1 cellular context compared by ENCODE assay signal in genomic region chr2:46477912-46478311, GRCh38.
TF ChIP-seq lines count a peak whose summit lies in the region.

No MANE protein-coding gene starts in this region.

TF ChIP-seq in HepG2, 621 proteins besides CTCF, POLR2A, EP300 and RAD21 (continued from another document):
- no peak for TF ChIP-seq ATF5 (CRISPR knock-in tag; IDR thresholded peaks at IDR 0.05; ENCODE audit: low read depth)
- TF ChIP-seq NFATC3 (CRISPR knock-in tag; IDR thresholded peaks at IDR 0.05), result no peak
- TF ChIP-seq DNMT1 (CRISPR knock-in tag; IDR thresholded peaks at IDR 0.05), result no peak
- TF ChIP-seq HOXA7 (CRISPR knock-in tag; IDR thresholded peaks at IDR 0.05), result no peak
- no peak for TF ChIP-seq GMEB2 (CRISPR knock-in tag; IDR thresholded peaks at IDR 0.05; ENCODE audit: low read depth)
- TF ChIP-seq REPIN1 (CRISPR knock-in tag; IDR thresholded peaks at IDR 0.05; ENCODE audit: borderline replicate concordance, low read depth), result no peak
- TF ChIP-seq ZBTB33 (CRISPR knock-in tag; IDR thresholded peaks at IDR 0.05), result no peak
- TF ChIP-seq U2AF1 (optimal IDR thresholded peaks at IDR 0.05; ENCODE audit: low read depth, low read length), result no peak
- TF ChIP-seq IKZF4 (CRISPR knock-in tag; IDR thresholded peaks at IDR 0.05; ENCODE audit: borderline replicate concordance, low read depth, not compliant biosample characterization), result no peak
- no peak for TF ChIP-seq ZNF337 (CRISPR knock-in tag; IDR thresholded peaks at IDR 0.05; ENCODE audit: borderline replicate concordance, low read depth)
- TF ChIP-seq ZKSCAN1 (IDR thresholded peaks at IDR 0.05; ENCODE audit: low read length), result no peak
- no peak for TF ChIP-seq CEBPG (CRISPR knock-in tag; IDR thresholded peaks at IDR 0.05)
- TF ChIP-seq ATAD3A (CRISPR knock-in tag; IDR thresholded peaks at IDR 0.05), result no peak
- no peak for TF ChIP-seq ZNF496 (CRISPR knock-in tag; IDR thresholded peaks at IDR 0.05; ENCODE audit: insufficient replicate concordance)
- TF ChIP-seq ZNF644 (CRISPR knock-in tag; IDR thresholded peaks at IDR 0.05; ENCODE audit: low read depth), result no peak
